9 cellular contexts compared by ENCODE assay signal in genomic region chr17:4721203-4722135, GRCh38. TPM values are rescaled to one million over a fixed set of nuclear protein-coding genes. Genes with fewer than 3 reads are reported as not detected.
DNase-seq lines count a peak whose midpoint lies in the region; ATAC-seq lines count a peak whose summit lies in the region.
"Had no signal": no experiment of that assay in that cellular context is flagged by ENCODE, and none has a peak within 500 bp of the region (broad histone marks: within the 10 kb centered on the region; RNA-seq: fewer than 3 reads in every experiment).

No MANE protein-coding gene starts in this region.

- H3K9me3 Mint-ChIP-seq in activated T-helper 17 cell treated with anti-CD3 and anti-CD28 coated beads, Interleukin-2, amount 50 U/mL, for 72 hours: no peaks in the 10 kb centered on the region

- DNase-seq in AG08396 (ENCODE audit: low spot score): peak; percentile 46
- DNase-seq in HUDEP-2 (lab: John Stamatoyannopoulos, UW; ENCODE audit: unreplicated experiment in 76 of 76): peak in 73 of 76 experiments; percentile 22 to 93 (median 80)
- peak; percentile 87 for DNase-seq in left lobe of liver (ENCODE audit: low spot score)
- no peak for DNase-seq in OCI-M2 (lab: John Stamatoyannopoulos, UW; ENCODE audit: unreplicated experiment)

- ATAC-seq in activated T-helper 17 cell treated with anti-CD3 and anti-CD28 coated beads, Interleukin-2, amount 50 U/mL, for 72 hours (replicated peaks): peak; percentile 73
- ATAC-seq in left lobe of liver (peak; percentile 91), HG02678 (IDR thresholded peaks at IDR 0.05; ENCODE audit: unreplicated experiment) (no peak), GM18868 (IDR thresholded peaks at IDR 0.05; ENCODE audit: unreplicated experiment) (no peak), HG03521 (IDR thresholded peaks at IDR 0.05; ENCODE audit: unreplicated experiment) (no peak)

- H3K4me1 Mint-ChIP-seq in activated T-helper 17 cell treated with anti-CD3 and anti-CD28 coated beads, Interleukin-2, amount 50 U/mL, for 72 hours: peaks cover 5% of the 10 kb centered on the region

- no peaks in the 10 kb centered on the region for H3K27me3 Mint-ChIP-seq in activated T-helper 17 cell treated with anti-CD3 and anti-CD28 coated beads, Interleukin-2, amount 50 U/mL, for 72 hours

- no peak overlapping the region for H3K4me3 Mint-ChIP-seq in activated T-helper 17 cell treated with anti-CD3 and anti-CD28 coated beads, Interleukin-2, amount 50 U/mL, for 72 hours

- H3K27ac Mint-ChIP-seq in activated T-helper 17 cell treated with anti-CD3 and anti-CD28 coated beads, Interleukin-2, amount 50 U/mL, for 72 hours: peak overlapping the region; percentile 61

- peaks cover 56% of the 10 kb centered on the region for H3K36me3 Mint-ChIP-seq in activated T-helper 17 cell treated with anti-CD3 and anti-CD28 coated beads, Interleukin-2, amount 50 U/mL, for 72 hours (ENCODE audit: low read depth)

RNA-seq across cellular contexts. Expression of gene MED11, which starts 9.8 kb away (rescaled TPM):
- total RNA-seq in activated T-helper 17 cell treated with anti-CD3 and anti-CD28 coated beads, Interleukin-2, amount 50 U/mL, for 72 hours: 10 to 100 TPM; 25.3 to 25.7 TPM
- 13.3 TPM for total RNA-seq in left lobe of liver

RNA-seq across cellular contexts. Expression of gene ARRB2, which starts 11.0 kb away (rescaled TPM):
- total RNA-seq in activated T-helper 17 cell treated with anti-CD3 and anti-CD28 coated beads, Interleukin-2, amount 50 U/mL, for 72 hours: 100 to 1,000 TPM; 281 to 307 TPM
- total RNA-seq in left lobe of liver: 26.2 TPM

RNA-seq across cellular contexts. Expression of gene PELP1, which starts 17.5 kb away (rescaled TPM):
- 100 to 1,000 TPM in 1 of 2 donors, 10 to 100 TPM in 1; 87.1 to 107 TPM for total RNA-seq in activated T-helper 17 cell treated with anti-CD3 and anti-CD28 coated beads, Interleukin-2, amount 50 U/mL, for 72 hours
- 17.5 TPM for total RNA-seq in left lobe of liver

RNA-seq across cellular contexts. Expression of gene ZMYND15, which starts 18.2 kb away (rescaled TPM):
- total RNA-seq in activated T-helper 17 cell treated with anti-CD3 and anti-CD28 coated beads, Interleukin-2, amount 50 U/mL, for 72 hours: under 1 TPM in 1 of 2 donors, not detected in 1; 0.42 TPM
- 0.63 TPM for total RNA-seq in left lobe of liver
- total RNA-seq: lung microvascular endothelial cell had no signal

RNA-seq across cellular contexts. Expression of gene CXCL16, which starts 18.3 kb away (rescaled TPM):
- 1 to 10 TPM; 2.7 to 6.7 TPM for total RNA-seq in activated T-helper 17 cell treated with anti-CD3 and anti-CD28 coated beads, Interleukin-2, amount 50 U/mL, for 72 hours
- total RNA-seq in left lobe of liver: 14.5 TPM

Comparison
In these comparisons a context has a peak if more than half of its experiments do, and no peak if none do; other contexts are left out.
1. ATAC-seq: peak in activated T-helper 17 cell treated with anti-CD3 and anti-CD28 coated beads, Interleukin-2, amount 50 U/mL, for 72 hours (single experiment) and left lobe of liver (single experiment); none in HG02678 (single experiment), GM18868 (single experiment) and HG03521 (single experiment).
2. RNA of gene ARRB2, which starts 11.0 kb away (total RNA-seq): 281 to 307 TPM in activated T-helper 17 cell treated with anti-CD3 and anti-CD28 coated beads, Interleukin-2, amount 50 U/mL, for 72 hours; 26.2 TPM in left lobe of liver (single experiment); every median in the first group is over 10 times any median in the second.